Comparison of ENCODE assay signal across 8 cellular contexts in the genomic region with DNA sequence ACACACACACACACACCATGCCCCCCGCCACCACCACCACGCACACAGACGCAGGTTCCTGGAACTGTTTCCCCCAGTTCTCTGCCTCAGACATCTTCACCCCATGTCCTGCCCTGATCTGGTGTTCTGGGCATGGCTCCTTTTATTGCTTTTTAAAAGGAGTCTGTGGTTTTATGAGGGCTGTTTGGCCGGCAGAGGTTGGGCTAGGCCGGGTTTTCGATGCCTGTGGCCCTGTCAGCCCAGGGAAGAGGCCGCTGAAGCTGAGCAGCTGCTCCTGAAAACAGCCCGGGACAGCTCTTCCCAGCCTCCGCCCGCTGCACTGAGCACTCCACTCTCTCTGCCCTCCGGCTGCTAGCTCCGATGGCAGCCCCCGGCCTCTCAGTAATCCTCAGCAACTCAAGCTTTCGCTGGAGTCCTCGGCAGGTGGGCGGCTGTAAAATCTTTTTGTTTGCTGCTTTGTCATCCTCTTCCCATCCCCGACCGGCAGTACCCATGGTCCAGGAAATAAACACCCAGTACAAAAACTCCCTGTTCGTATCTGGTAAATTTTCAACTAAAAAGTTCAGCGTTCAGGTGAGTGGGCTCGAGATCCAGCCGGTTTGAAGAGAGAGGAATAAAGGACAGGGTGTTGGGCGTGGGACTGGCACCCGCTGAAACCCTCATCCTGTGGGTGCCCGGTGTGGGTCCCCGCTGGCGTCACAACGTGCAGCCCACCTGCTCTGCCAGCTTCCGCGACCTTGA.
A peak's percentile ranks its signal among the peaks of the same experiment; 100 is the strongest.
DNase-seq lines count a peak whose midpoint lies in the region; ATAC-seq and TF ChIP-seq lines count a peak whose summit lies in the region.

No MANE protein-coding gene starts in this region.

- H3K4me3 Mint-ChIP-seq in glutamatergic neuron (ENCODE audit: unreplicated experiment), result peak overlapping the region; percentile 42

- H3K27me3 Mint-ChIP-seq in glutamatergic neuron (ENCODE audit: unreplicated experiment), result peaks cover 14% of the 10 kb centered on the region

- no peaks in the 10 kb centered on the region for H3K36me3 Mint-ChIP-seq in glutamatergic neuron (ENCODE audit: unreplicated experiment)
- H3K36me3 Mint-ChIP-seq in activated naive CD4-positive, alpha-beta T cell treated with anti-CD3 and anti-CD28 coated beads, Interleukin-2, amount 50 U/mL, for 72 hours, result no peaks in the 10 kb centered on the region

- peaks cover 29% of the 10 kb centered on the region for H3K4me1 Mint-ChIP-seq in glutamatergic neuron (ENCODE audit: low read depth, unreplicated experiment)

- no peak for TF ChIP-seq CTCF in glutamatergic neuron (IDR thresholded peaks at IDR 0.05; ENCODE audit: partially characterized antibody, unreplicated experiment)

- DNase-seq in ELF-1 (ENCODE audit: low read depth, low spot score) (peak; percentile 96), SW480 (ENCODE audit: low spot score) (peak; percentile 83), glutamatergic neuron (peak; percentile 65), posterior vena cava (ENCODE audit: low spot score) (peak; percentile 88), cerebellar cortex (ENCODE audit: low spot score) (no peak)
- DNase-seq in activated naive CD4-positive, alpha-beta T cell treated with anti-CD3 and anti-CD28 coated beads, Interleukin-2, amount 50 U/mL, for 72 hours (ENCODE audit: low spot score in 2 of 2), result no peak

- H3K9me3 Mint-ChIP-seq in glutamatergic neuron (ENCODE audit: unreplicated experiment), result no peaks in the 10 kb centered on the region
- H3K9me3 Mint-ChIP-seq in activated naive CD4-positive, alpha-beta T cell treated with anti-CD3 and anti-CD28 coated beads, Interleukin-2, amount 50 U/mL, for 72 hours, result peaks cover 0 to 4% of the 10 kb centered on the region in 2 donors

- peak overlapping the region; percentile 48 for H3K27ac Mint-ChIP-seq in glutamatergic neuron (ENCODE audit: unreplicated experiment)
- H3K27ac Mint-ChIP-seq in activated naive CD4-positive, alpha-beta T cell treated with anti-CD3 and anti-CD28 coated beads, Interleukin-2, amount 50 U/mL, for 72 hours, result no peak overlapping the region

- ATAC-seq in activated naive CD4-positive, alpha-beta T cell treated with anti-CD3 and anti-CD28 coated beads, Interleukin-2, amount 50 U/mL, for 72 hours, result no peak
- no peak for ATAC-seq in GM19328 (IDR thresholded peaks at IDR 0.05; ENCODE audit: unreplicated experiment)
- ATAC-seq in GM18870 (IDR thresholded peaks at IDR 0.05; ENCODE audit: unreplicated experiment), result no peak

- intact Hi-C loops in posterior vena cava (cut with DNase I), result no loop called here

Comparison
In these comparisons a context has a peak if more than half of its experiments do, and no peak if none do; other contexts are left out.
1. DNase-seq: peak in ELF-1 (single experiment), SW480 (single experiment), glutamatergic neuron (single experiment) and posterior vena cava (single experiment); none in cerebellar cortex (single experiment) and activated naive CD4-positive, alpha-beta T cell treated with anti-CD3 and anti-CD28 coated beads, Interleukin-2, amount 50 U/mL, for 72 hours (0 of 2).